In genomic region chr2:96828436-96828835, GRCh38 we compare ENCODE assay signal across 1 cellular context.
TF ChIP-seq lines count a peak whose summit lies in the region.

No MANE protein-coding gene starts in this region.

TF ChIP-seq in IMR-90, 13 proteins besides CTCF, POLR2A, EP300 and RAD21:
- no peak for TF ChIP-seq CHD1 (IDR thresholded peaks at IDR 0.05; ENCODE audit: low read depth, low read length)
- TF ChIP-seq RFX5 (IDR thresholded peaks at IDR 0.05; ENCODE audit: low read depth, low read length): no peak
- TF ChIP-seq FOS (IDR thresholded peaks at IDR 0.05; ENCODE audit: low read depth, low read length): no peak
- TF ChIP-seq, protein P1, sequence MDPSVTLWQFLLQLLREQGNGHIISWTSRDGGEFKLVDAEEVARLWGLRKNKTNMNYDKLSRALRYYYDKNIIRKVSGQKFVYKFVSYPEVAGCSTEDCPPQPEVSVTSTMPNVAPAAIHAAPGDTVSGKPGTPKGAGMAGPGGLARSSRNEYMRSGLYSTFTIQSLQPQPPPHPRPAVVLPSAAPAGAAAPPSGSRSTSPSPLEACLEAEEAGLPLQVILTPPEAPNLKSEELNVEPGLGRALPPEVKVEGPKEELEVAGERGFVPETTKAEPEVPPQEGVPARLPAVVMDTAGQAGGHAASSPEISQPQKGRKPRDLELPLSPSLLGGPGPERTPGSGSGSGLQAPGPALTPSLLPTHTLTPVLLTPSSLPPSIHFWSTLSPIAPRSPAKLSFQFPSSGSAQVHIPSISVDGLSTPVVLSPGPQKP (IDR thresholded peaks at IDR 0.05; ENCODE audit: borderline replicate concordance, low read depth, low read length): no peak
- TF ChIP-seq MAFK (IDR thresholded peaks at IDR 0.05; ENCODE audit: low read depth, low read length): no peak
- no peak for TF ChIP-seq RCOR1 (IDR thresholded peaks at IDR 0.05; ENCODE audit: insufficient replicate concordance, low read length)
- no peak for TF ChIP-seq USF2 (IDR thresholded peaks at IDR 0.05; ENCODE audit: low read depth, low read length)
